6 cellular contexts compared by ENCODE assay signal in genomic region chr1:16487011-16487410, GRCh38. TPM values are rescaled to one million over a fixed set of nuclear protein-coding genes. Genes with fewer than 3 reads are reported as not detected.
"Had no signal": no experiment of that assay in that cellular context is flagged by ENCODE, and none has a peak within 500 bp of the region (broad histone marks: within the 10 kb centered on the region; RNA-seq: fewer than 3 reads in every experiment).

No MANE protein-coding gene starts in this region.

RNA-seq across cellular contexts. Expression of gene RNU1-1, which starts 27.1 kb away (rescaled TPM):
- total RNA-seq: GM23248, GM23338, H4 had no signal
- polyA plus RNA-seq: GM23248, GM23338 had no signal

RNA-seq across cellular contexts. Expression of gene SPATA21, which starts 49.8 kb away (rescaled TPM):
- total RNA-seq: GM23248, H1, H4, H7, H9 had no signal
- polyA plus RNA-seq: GM23248, GM23338, H1 had no signal
